ENCODE assay signal across 9 cellular contexts in the genomic region with DNA sequence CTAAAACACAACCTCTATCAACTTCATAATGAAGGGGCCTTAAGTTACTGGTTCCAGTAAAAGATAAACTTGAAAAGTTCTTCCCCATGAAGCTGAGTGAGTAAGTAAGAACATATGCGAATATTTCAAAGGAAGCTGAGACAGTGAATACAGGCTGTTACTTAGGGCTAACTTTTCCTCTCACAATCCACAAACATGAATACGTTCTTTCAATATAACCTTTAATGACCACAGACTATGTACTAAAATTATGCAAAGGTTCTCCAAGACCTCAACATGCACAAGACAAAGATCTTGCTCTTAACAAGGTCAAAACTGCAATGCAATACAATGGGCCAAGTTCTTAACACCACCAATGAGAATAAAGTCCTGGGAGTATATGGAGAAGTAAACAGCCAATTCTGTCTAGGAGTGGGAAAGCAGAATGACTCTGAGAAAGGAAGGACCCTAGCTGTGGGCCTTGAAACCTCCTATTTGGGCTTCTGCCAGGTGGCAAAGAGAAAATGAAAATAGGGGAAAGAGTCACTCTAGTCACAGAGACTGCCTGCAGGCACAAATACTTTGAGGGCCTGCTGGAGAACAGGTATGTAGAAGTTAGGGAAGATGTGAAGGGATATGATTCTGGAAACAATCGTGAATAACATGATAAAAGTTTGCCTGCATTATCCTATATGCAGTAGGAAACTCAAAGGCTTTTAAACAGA. TPM values are rescaled to one million over a fixed set of nuclear protein-coding genes. Genes with fewer than 3 reads are reported as not detected.
A peak's percentile ranks its signal among the peaks of the same experiment; 100 is the strongest.
DNase-seq lines count a peak whose midpoint lies in the region; ATAC-seq, FAIRE-seq and TF ChIP-seq lines count a peak whose summit lies in the region.
"Had no signal": no experiment of that assay in that cellular context is flagged by ENCODE, and none has a peak within 500 bp of the region (broad histone marks: within the 10 kb centered on the region; RNA-seq: fewer than 3 reads in every experiment).

No MANE protein-coding gene starts in this region.

- H3K27me3 ChIP-seq in GM23248 (replicated peaks; ENCODE audit: insufficient read depth) (no peaks in the 10 kb centered on the region), small intestine (ENCODE audit: control insufficient read depth in 2 of 2, insufficient read depth in 2 of 2, low read length in 2 of 2) (no peaks in the 10 kb centered on the region)
- H3K27me3 ChIP-seq: neutrophil had no signal

- no peak for FAIRE-seq in kidney (lab: Jason Lieb, UNC)
- FAIRE-seq in small intestine (lab: Jason Lieb, UNC) = no peak

- ATAC-seq in GM18511 (IDR thresholded peaks at IDR 0.05; ENCODE audit: unreplicated experiment) = peak; percentile 79

- in situ Hi-C loops in GM23248 (cut with MboI) = no loop called here

- H3K9me2 ChIP-seq in GM23248 (ENCODE audit: insufficient read depth) = 0 out of 2 replicates have a peak, but pooled peaks cover 5% of the 10 kb centered on the region

- H3K27ac ChIP-seq in GM23248 = peak overlapping the region; percentile 13; the same call in 1 of the 2 replicates
- peak overlapping the region; percentile 5 to 17 for H3K27ac ChIP-seq in kidney (ENCODE audit: low read depth in 2 of 2, low read length in 2 of 2)
- no peak overlapping the region for H3K27ac ChIP-seq in small intestine (ENCODE audit: low read depth in 1 of 2, low read length in 1 of 2)
- H3K27ac ChIP-seq: neutrophil had no signal

- no peaks in the 10 kb centered on the region for H3F3A ChIP-seq in GM23248 (ENCODE audit: insufficient read depth)

- 82 to 90% methylated on average over 3 of the region's 3 CpGs for WGBS in GM23248 (ENCODE audit: low coverage in 1 of 2, low lambda C conversion rate in 2 of 2, missing lambda C conversion rate in 2 of 2), 2 experiments
- 80 to 84% (median 82%) methylated on average over 3 of the region's 3 CpGs for WGBS in small intestine, 3 donors

- H2AFZ ChIP-seq in GM23248 = no peak overlapping the region

- H3K4me3 ChIP-seq in GM23248 (no peak overlapping the region), kidney (ENCODE audit: low read length in 2 of 2) (no peak overlapping the region), small intestine (ENCODE audit: low read depth in 1 of 2, low read length in 2 of 2) (no peak overlapping the region)

- H3K36me3 ChIP-seq in GM23248 (ENCODE audit: low read depth) = no peaks in the 10 kb centered on the region; the same call in 1 of the 2 replicates
- H3K36me3 ChIP-seq in kidney (ENCODE audit: control insufficient read depth in 1 of 2, insufficient read depth in 2 of 2, low read length in 2 of 2) = no peaks in the 10 kb centered on the region
- H3K36me3 ChIP-seq in small intestine (ENCODE audit: control insufficient read depth in 2 of 2, insufficient read depth in 2 of 2, low read length in 2 of 2) = no peaks in the 10 kb centered on the region
- H3K36me3 ChIP-seq: neutrophil had no signal

- TF ChIP-seq CTCF in kidney (IDR thresholded peaks at IDR 0.05; ENCODE audit: borderline replicate concordance, extremely low read depth, insufficient read depth) = no peak

- H3K9me3 ChIP-seq in GM23248 (ENCODE audit: low read depth) (no peaks in the 10 kb centered on the region), kidney (ENCODE audit: control insufficient read depth in 1 of 2, low read length in 2 of 2) (no peaks in the 10 kb centered on the region), small intestine (ENCODE audit: control insufficient read depth, low read depth) (no peaks in the 10 kb centered on the region)
- H3K9me3 ChIP-seq: neutrophil had no signal

- intact Hi-C loops in kidney (cut with DNase I) = no loop called here

- DNase-seq in GM23248 = peak; percentile 47
- DNase-seq in M059J (ENCODE audit: low read depth) = peak; percentile 87
- DNase-seq in kidney = no peak
- no peak for DNase-seq in NCI-H1417 (lab: John Stamatoyannopoulos, UW)
- no peak for DNase-seq in small intestine
- no peak for DNase-seq in DMS53 (lab: John Stamatoyannopoulos, UW)
- no peak for DNase-seq in SIG-M5 (lab: John Stamatoyannopoulos, UW)

- peaks cover 100% of the 10 kb centered on the region for H3K79me2 ChIP-seq in GM23248 (ENCODE audit: insufficient read depth)

- H3K9ac ChIP-seq in GM23248 (no peak overlapping the region), kidney (ENCODE audit: low read length in 2 of 2) (no peak overlapping the region)

- H4K20me1 ChIP-seq in GM23248 (ENCODE audit: insufficient read depth) = 0 out of 2 replicates have a peak, but pooled peaks cover 6% of the 10 kb centered on the region

- H3K4me2 ChIP-seq in GM23248 (ENCODE audit: unreplicated experiment) = peak overlapping the region; percentile 6

- H3K4me1 ChIP-seq in GM23248 (ENCODE audit: insufficient read depth) = peaks cover 21% of the 10 kb centered on the region
- H3K4me1 ChIP-seq in kidney (ENCODE audit: control insufficient read depth in 1 of 2, insufficient read depth in 1 of 2, low read depth in 1 of 2, low read length in 2 of 2) = peaks cover 0 to 2% of the 10 kb centered on the region in 2 donors
- no peaks in the 10 kb centered on the region for H3K4me1 ChIP-seq in small intestine (ENCODE audit: control insufficient read depth in 2 of 2, insufficient read depth in 1 of 2, low read depth in 1 of 2, low read length in 1 of 2)

RNA-seq across cellular contexts. Expression of a gene that starts 43.7 kb away (rescaled TPM):
- total RNA-seq in GM23248 (2014; rRNA removed; shearing (Covaris generic)) = 25.8 and 28.2 TPM in 2 replicates
- 21.8 and 24.2 TPM in 2 replicates for polyA plus RNA-seq in GM23248 (2016; fragmentation: Nextera tagmentation; extraction: Ambion mirVana)
- 7.7 and 15.4 TPM in 2 replicates for total RNA-seq in M059J (2014; rRNA removed; shearing (Covaris generic))
- 40.5 TPM for total RNA-seq in kidney
- polyA plus RNA-seq in kidney (ENCODE audit: insufficient read depth, low read depth, low replicate concordance) = 8.6 TPM
- 10 to 100 TPM in 1 of 3 donors, 1 to 10 TPM in 2; 5.0 to 19.5 (median 10.0) TPM for polyA plus RNA-seq in small intestine

Comparison
In these comparisons a context has a peak if more than half of its experiments do, and no peak if none do; other contexts are left out.
1. DNase-seq: peak in GM23248 (single experiment) and M059J (single experiment); none in kidney (single experiment), NCI-H1417 (0 of 3), small intestine (single experiment), DMS53 (single experiment) and SIG-M5 (single experiment).
2. H3K27ac ChIP-seq: peak in GM23248 (single experiment) and kidney (2 of 2); none in small intestine (0 of 2).